In the genomic region with DNA sequence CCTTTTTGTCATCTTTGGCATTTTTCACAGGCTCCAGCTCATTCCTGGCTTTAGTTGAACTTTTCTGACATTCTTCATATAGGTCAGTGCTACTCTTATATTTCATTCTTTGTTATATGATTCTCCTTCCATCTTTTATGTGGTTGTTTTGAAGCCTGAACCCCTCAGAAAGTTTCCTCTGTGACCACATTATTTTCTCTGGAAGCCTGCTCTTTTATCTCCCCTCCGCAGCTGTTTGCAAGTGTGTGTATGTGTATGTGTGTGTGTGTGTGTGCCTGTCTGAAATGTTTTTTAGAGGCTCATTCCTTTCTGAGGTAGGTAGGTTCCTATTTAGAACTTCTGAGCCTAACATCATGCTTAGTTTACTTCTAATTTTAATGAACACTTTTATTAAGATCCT, we compare ENCODE assay signal across 17 cellular contexts. TPM values are rescaled to one million over a fixed set of nuclear protein-coding genes. Genes with fewer than 3 reads are reported as not detected.
"Had no signal": no experiment of that assay in that cellular context is flagged by ENCODE, and none has a peak within 500 bp of the region (broad histone marks: within the 10 kb centered on the region; RNA-seq: fewer than 3 reads in every experiment).

No MANE protein-coding gene starts in this region.

- H3K4me1 ChIP-seq: body of pancreas, esophagus muscularis mucosa, heart right ventricle, left ventricle myocardium inferior had no signal

- H3K36me3 ChIP-seq: esophagus muscularis mucosa, heart right ventricle, left ventricle myocardium inferior had no signal

- H3K27ac ChIP-seq: body of pancreas, esophagus muscularis mucosa, foreskin keratinocyte, heart right ventricle, left ventricle myocardium inferior had no signal

- H3K9me3 ChIP-seq: body of pancreas, esophagus muscularis mucosa, heart right ventricle, left ventricle myocardium inferior had no signal

- H3K4me3 ChIP-seq: body of pancreas, esophagus muscularis mucosa, heart right ventricle, left ventricle myocardium inferior had no signal

- H3K27me3 ChIP-seq: body of pancreas, esophagus muscularis mucosa, foreskin keratinocyte, heart right ventricle had no signal

- DNase-seq: activated CD4-positive, alpha-beta T cell treated with anti-CD3 and anti-CD28 coated beads for 48 hours; activated CD8-positive, alpha-beta memory T cell treated with anti-CD3 and anti-CD28 coated beads, Interleukin-2, amount 50 U/mL, for 48 hours; activated CD8-positive, alpha-beta T cell treated with anti-CD3 and anti-CD28 coated beads, Interleukin-2, amount 10 ng/mL, durations not matched to agents 7 days and 5 days; body of pancreas; dermis blood vessel endothelial cell; foreskin keratinocyte; heart right ventricle; islet precursor cell; left ventricle myocardium inferior; mesenchymal stem cell; nephron progenitor cell; stimulated activated CD4-positive, alpha-beta T cell treated with anti-CD3 and anti-CD28 coated beads, Interleukin-2, amount 100 ng/mL, for 24 hours; stimulated activated naive B cell treated with anti-CD40 and anti-IgM and Interleukin-4, amounts not matched to agents 10 μg/mL and 1 μg/mL and 100 μg/mL, for 72 hours; T-cell; T1000 had no signal

RNA-seq across cellular contexts. Expression of a gene that starts 47.6 kb away (rescaled TPM):
- total RNA-seq: activated CD8-positive, alpha-beta T cell treated with anti-CD3 and anti-CD28 coated beads, Interleukin-2, amount 10 ng/mL, durations not matched to agents 7 days and 5 days; left ventricle myocardium inferior; osteoblast had no signal
